ENCODE assay signal across 11 cellular contexts in genomic region chr2:136394136-136395060, GRCh38.
DNase-seq lines count a peak whose midpoint lies in the region; ATAC-seq and TF ChIP-seq lines count a peak whose summit lies in the region.
"Had no signal": no experiment of that assay in that cellular context is flagged by ENCODE, and none has a peak within 500 bp of the region (broad histone marks: within the 10 kb centered on the region; RNA-seq: fewer than 3 reads in every experiment).

No MANE protein-coding gene starts in this region.

- H3K9me3 Mint-ChIP-seq in WTC11 = no peaks in the 10 kb centered on the region

- no peaks in the 10 kb centered on the region for H3K9me3 ChIP-seq in MG63
- no peaks in the 10 kb centered on the region for H3K9me3 ChIP-seq in hepatocyte (ENCODE audit: low read depth)

- no peaks in the 10 kb centered on the region for H3K27me3 ChIP-seq in MG63
- H3K27me3 ChIP-seq in hepatocyte = no peaks in the 10 kb centered on the region

- TF ChIP-seq CTCF in GM13976 (IDR thresholded peaks at IDR 0.05; ENCODE audit: borderline replicate concordance, control extremely low read depth, extremely low read depth, insufficient read depth, missing control alignments) (no peak), WTC11 (IDR thresholded peaks at IDR 0.05) (no peak), hepatocyte (IDR thresholded peaks at IDR 0.05; ENCODE audit: poor library complexity) (no peak)

- no peak overlapping the region for H2AFZ ChIP-seq in hepatocyte

- WGBS in hepatocyte (ENCODE audit: low lambda C conversion rate, missing lambda C conversion rate) = 82% methylated on average over 8 of the region's 8 CpGs

- in situ Hi-C loops in GM13976 (cut with MboI; ENCODE audit: low sequenced_read_pairs, unreplicated experiment) = loop anchor here (25.0 kb wide), 1 partner anchor 1407 kb away; no protein-coding TSS in a partner anchor

- no peaks in the 10 kb centered on the region for H3K27me3 Mint-ChIP-seq in WTC11 (ENCODE audit: low read depth)

- no peak overlapping the region for H3K4me2 ChIP-seq in hepatocyte

- H3K27ac Mint-ChIP-seq in WTC11 = no peak overlapping the region
- H3K27ac Mint-ChIP-seq: HFFc6 had no signal

- peak; percentile 41 for DNase-seq in GM13976 (ENCODE audit: low spot score)
- DNase-seq in WTC11 (ENCODE audit: low spot score) = no peak
- DNase-seq in cerebellar cortex (ENCODE audit: low spot score) = no peak
- no peak for DNase-seq in MG63
- no peak for DNase-seq in GM03348 (ENCODE audit: low spot score)
- DNase-seq in hepatocyte (ENCODE audit: low spot score) = no peak
- DNase-seq: HFFc6; NCI-H524; stimulated activated CD4-positive, alpha-beta T cell treated with anti-CD3 and anti-CD28 coated beads, Interleukin-2, amount 100 ng/mL, for 24 hours had no signal

- no peaks in the 10 kb centered on the region for H3K79me2 ChIP-seq in hepatocyte

- CTCF ChIA-PET in WTC11 (lab: Charles Lee) = interaction anchor here (1.8 kb wide), 1 partner anchor 10 kb away, joined by 9 read pairs; no protein-coding TSS in a partner anchor

- no peaks in the 10 kb centered on the region for H3K36me3 Mint-ChIP-seq in WTC11

- H3K9me2 ChIP-seq in hepatocyte (replicated peaks; ENCODE audit: insufficient read depth) = no peaks in the 10 kb centered on the region

- H3K36me3 ChIP-seq in MG63 = no peaks in the 10 kb centered on the region
- no peaks in the 10 kb centered on the region for H3K36me3 ChIP-seq in hepatocyte (replicated peaks; ENCODE audit: insufficient read depth, low read depth)

- no peaks in the 10 kb centered on the region for H3K4me1 ChIP-seq in hepatocyte (ENCODE audit: insufficient read depth)

- 0 out of 2 replicates have a peak, but pooled peaks cover 9% of the 10 kb centered on the region for H3K4me1 Mint-ChIP-seq in WTC11

- no peak overlapping the region for H3K27ac ChIP-seq in hepatocyte

- no peaks in the 10 kb centered on the region for H4K20me1 ChIP-seq in hepatocyte (ENCODE audit: insufficient read depth, poor library complexity, severe bottlenecking)

- no peak overlapping the region for H3K4me3 ChIP-seq in MG63
- no peak overlapping the region for H3K4me3 ChIP-seq in hepatocyte

- no peak overlapping the region for H3K4me3 Mint-ChIP-seq in WTC11
- H3K4me3 Mint-ChIP-seq: HFFc6 had no signal

- POLR2A ChIA-PET in WTC11 (lab: Charles Lee) = no interaction called here

- peak; percentile 83 for ATAC-seq in GM19395 (IDR thresholded peaks at IDR 0.05; ENCODE audit: unreplicated experiment)
- peak; percentile 59 for ATAC-seq in HG02973 (IDR thresholded peaks at IDR 0.05; ENCODE audit: unreplicated experiment)
- no peak for ATAC-seq in WTC11

TF ChIP-seq in WTC11, 78 proteins besides CTCF, POLR2A, EP300 and RAD21:
- TF ChIP-seq GABPB1 (CRISPR knock-in tag; IDR thresholded peaks at IDR 0.05) = 0 out of 2 replicates have a peak, but pooled peaks have one; percentile 17
- no peak for TF ChIP-seq ZMAT4 (CRISPR knock-in tag; IDR thresholded peaks at IDR 0.05)
- no peak for TF ChIP-seq CREM (CRISPR knock-in tag; IDR thresholded peaks at IDR 0.05)
